In the genomic region with DNA sequence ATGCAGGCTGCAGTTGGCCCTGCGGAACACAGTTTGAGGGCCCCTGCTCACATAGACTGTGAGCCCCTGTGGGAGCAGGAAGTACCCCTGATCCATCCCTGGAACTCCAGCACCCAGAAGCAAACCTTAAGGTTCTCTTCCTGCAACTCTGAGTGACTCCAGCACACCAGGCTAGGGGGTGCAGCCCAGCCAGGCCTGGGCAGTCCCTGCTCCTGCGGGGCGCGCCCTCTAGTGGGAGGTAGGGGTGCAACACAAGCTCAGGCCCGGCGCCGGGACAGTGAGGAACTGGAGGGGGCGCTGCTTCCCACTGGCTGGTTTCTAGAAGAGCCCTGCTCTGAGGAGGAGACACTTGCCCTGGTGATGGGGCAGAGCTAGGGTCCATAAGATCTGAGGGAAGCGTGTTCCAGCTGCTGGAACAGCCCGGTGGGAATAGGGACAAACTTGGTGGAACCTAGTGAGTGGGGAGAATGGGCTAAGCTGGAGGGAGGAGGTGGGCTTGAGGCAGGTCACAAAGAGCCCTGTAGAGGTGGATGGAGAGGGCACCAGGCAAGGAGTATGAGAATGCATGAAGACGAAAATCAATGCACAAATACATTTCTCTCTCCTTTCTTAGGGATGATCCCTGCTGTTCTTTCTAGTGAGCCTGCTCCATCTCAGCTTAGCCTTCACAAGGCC, we compare ENCODE assay signal across 9 cellular contexts. TPM values are rescaled to one million over a fixed set of nuclear protein-coding genes. Genes with fewer than 3 reads are reported as not detected.
A peak's percentile ranks its signal among the peaks of the same experiment; 100 is the strongest.
DNase-seq lines count a peak whose midpoint lies in the region; ATAC-seq and TF ChIP-seq lines count a peak whose summit lies in the region.
"Had no signal": no experiment of that assay in that cellular context is flagged by ENCODE, and none has a peak within 500 bp of the region (broad histone marks: within the 10 kb centered on the region; RNA-seq: fewer than 3 reads in every experiment).

No MANE protein-coding gene starts in this region.

- DNase-seq in CD8-positive, alpha-beta memory T cell = peak; percentile 30 to 61 (median 36)
- DNase-seq in Peyer's patch (peak; percentile 32 to 63 (median 58)), glutamatergic neuron (peak; percentile 73), smooth muscle cell (lab: John Stamatoyannopoulos, UW; ENCODE audit: unreplicated experiment) (no peak), mucosa of gallbladder (ENCODE audit: low spot score) (no peak)
- DNase-seq in activated T-helper 1 cell treated with anti-CD3 and anti-CD28 coated beads, Interleukin-2, amount 50 U/mL, for 16 hours (ENCODE audit: low read depth in 1 of 2, low spot score in 1 of 2) = peak; percentile 11 to 15

- peaks cover 5% of the 10 kb centered on the region for H3K36me3 ChIP-seq in CD8-positive, alpha-beta memory T cell (ENCODE audit: insufficient read depth, low read length)
- H3K36me3 ChIP-seq in Peyer's patch = peaks cover 0 to 13% (median 0%) of the 10 kb centered on the region in 3 donors
- H3K36me3 ChIP-seq in smooth muscle cell (ENCODE audit: low read depth) = no peaks in the 10 kb centered on the region

- no peak overlapping the region for H3K4me3 ChIP-seq in CD8-positive, alpha-beta memory T cell (ENCODE audit: low read length)
- H3K4me3 ChIP-seq in Peyer's patch (no peak overlapping the region), smooth muscle cell (no peak overlapping the region)
- H3K4me3 ChIP-seq: skin epidermis had no signal

- no peaks in the 10 kb centered on the region for H3K27me3 ChIP-seq in CD8-positive, alpha-beta memory T cell (ENCODE audit: insufficient read depth, low read length, poor library complexity, severe bottlenecking)
- H3K27me3 ChIP-seq in Peyer's patch (no peaks in the 10 kb centered on the region), smooth muscle cell (ENCODE audit: low read depth) (no peaks in the 10 kb centered on the region)

- H3K4me1 ChIP-seq in CD8-positive, alpha-beta memory T cell (ENCODE audit: insufficient read depth, low read length) = peaks cover 7% of the 10 kb centered on the region
- peaks cover 0 to 4% (median 0%) of the 10 kb centered on the region in 4 donors for H3K4me1 ChIP-seq in Peyer's patch
- peaks cover 5% of the 10 kb centered on the region for H3K4me1 ChIP-seq in smooth muscle cell (ENCODE audit: low read depth)

- POLR2A ChIA-PET in CD8-positive, alpha-beta memory T cell (lab: Charles Lee) = no interaction called here

- no peaks in the 10 kb centered on the region for H3K9me3 Mint-ChIP-seq in CD8-positive, alpha-beta memory T cell
- peaks cover 20% of the 10 kb centered on the region for H3K9me3 Mint-ChIP-seq in glutamatergic neuron (ENCODE audit: unreplicated experiment)

- 70% methylated on average over 11 of the region's 11 CpGs for WGBS in smooth muscle cell (ENCODE audit: low lambda C conversion rate)

- H3K4me2 ChIP-seq in smooth muscle cell = no peak overlapping the region

- no peaks in the 10 kb centered on the region for H3K9me3 ChIP-seq in CD8-positive, alpha-beta memory T cell (ENCODE audit: low read length)
- no peaks in the 10 kb centered on the region for H3K9me3 ChIP-seq in Peyer's patch
- no peaks in the 10 kb centered on the region for H3K9me3 ChIP-seq in smooth muscle cell (replicated peaks; ENCODE audit: low read depth)

- H2AFZ ChIP-seq in smooth muscle cell (ENCODE audit: low read depth) = no peak overlapping the region

- no peaks in the 10 kb centered on the region for H4K20me1 ChIP-seq in smooth muscle cell (ENCODE audit: low read depth)

- H3K36me3 Mint-ChIP-seq in CD8-positive, alpha-beta memory T cell = peaks cover 7 to 46% (median 13%) of the 10 kb centered on the region in 3 donors
- H3K36me3 Mint-ChIP-seq in glutamatergic neuron (ENCODE audit: unreplicated experiment) = peaks cover 14% of the 10 kb centered on the region

- H3K27ac ChIP-seq in CD8-positive, alpha-beta memory T cell (ENCODE audit: low read depth, low read length) = no peak overlapping the region
- no peak overlapping the region for H3K27ac ChIP-seq in Peyer's patch
- no peak overlapping the region for H3K27ac ChIP-seq in smooth muscle cell (ENCODE audit: low read depth)
- H3K27ac ChIP-seq: skin epidermis had no signal

- no peaks in the 10 kb centered on the region for H3K27me3 Mint-ChIP-seq in CD8-positive, alpha-beta memory T cell
- H3K27me3 Mint-ChIP-seq in glutamatergic neuron (ENCODE audit: unreplicated experiment) = peaks cover 4% of the 10 kb centered on the region

- TF ChIP-seq CTCF in Peyer's patch (IDR thresholded peaks at IDR 0.05) (peak; percentile 23 to 63 (median 49)), glutamatergic neuron (IDR thresholded peaks at IDR 0.05; ENCODE audit: partially characterized antibody, unreplicated experiment) (peak; percentile 76), smooth muscle cell (IDR thresholded peaks at IDR 0.05; ENCODE audit: borderline replicate concordance, insufficient read depth, poor library complexity, severe bottlenecking) (peak; percentile 73)

- peak; percentile 46 for ATAC-seq in HG02938 (IDR thresholded peaks at IDR 0.05; ENCODE audit: unreplicated experiment)
- no peak for ATAC-seq in GM18505 (IDR thresholded peaks at IDR 0.05; ENCODE audit: unreplicated experiment)

- H3F3A ChIP-seq in smooth muscle cell (ENCODE audit: low read depth) = no peaks in the 10 kb centered on the region

- no peak for TF ChIP-seq POLR2A in Peyer's patch (IDR thresholded peaks at IDR 0.05)
- TF ChIP-seq POLR2A in GM18505 (IDR thresholded peaks at IDR 0.05; ENCODE audit: borderline replicate concordance, extremely low read depth, insufficient read depth, insufficient read length) = no peak

- H3K79me2 ChIP-seq in smooth muscle cell (ENCODE audit: low read depth) = peaks cover 11% of the 10 kb centered on the region

- peak overlapping the region in 1 of 7 donors; percentile 53 for H3K4me3 Mint-ChIP-seq in CD8-positive, alpha-beta memory T cell
- H3K4me3 Mint-ChIP-seq in glutamatergic neuron (ENCODE audit: unreplicated experiment) = no peak overlapping the region

- peaks cover 13 to 24% (median 14%) of the 10 kb centered on the region in 3 donors for H3K4me1 Mint-ChIP-seq in CD8-positive, alpha-beta memory T cell
- peaks cover 21% of the 10 kb centered on the region for H3K4me1 Mint-ChIP-seq in glutamatergic neuron (ENCODE audit: low read depth, unreplicated experiment)

- H3K9ac ChIP-seq in smooth muscle cell (ENCODE audit: low read depth) = no peak overlapping the region

- peak overlapping the region in 4 of 8 donors; percentile 9 to 86 (median 44) for H3K27ac Mint-ChIP-seq in CD8-positive, alpha-beta memory T cell
- no peak overlapping the region for H3K27ac Mint-ChIP-seq in glutamatergic neuron (ENCODE audit: unreplicated experiment)

- CTCF ChIA-PET in CD8-positive, alpha-beta memory T cell (lab: Charles Lee) = interaction anchor here (1.3 to 1.4 kb wide), 2 partner anchors 9 to 24 kb away, joined by 4 to 5 read pairs; no protein-coding TSS in a partner anchor

RNA-seq across cellular contexts. Expression of a gene that starts 5.0 kb away (rescaled TPM):
- total RNA-seq in CD8-positive, alpha-beta memory T cell = 10 to 100 TPM; 11.2 to 11.6 TPM
- 10.4 TPM for polyA plus RNA-seq in CD8-positive, alpha-beta memory T cell
- total RNA-seq in Peyer's patch = 10 to 100 TPM; 14.9 to 19.0 (median 15.3) TPM
- total RNA-seq in glutamatergic neuron (ENCODE audit: unreplicated experiment) = 13.1 TPM
- 4.7 and 7.4 TPM in 2 replicates for total RNA-seq in smooth muscle cell
- polyA plus RNA-seq in smooth muscle cell = 5.3 and 11.0 TPM in 2 replicates
- total RNA-seq in mucosa of gallbladder = 10.7 TPM

RNA-seq across cellular contexts. Expression of a gene that starts 37.1 kb away (rescaled TPM):
- total RNA-seq in CD8-positive, alpha-beta memory T cell = under 1 TPM; 0.59 to 0.64 TPM
- polyA plus RNA-seq in CD8-positive, alpha-beta memory T cell = 1.8 TPM
- not detected for total RNA-seq in Peyer's patch
- not detected for total RNA-seq in glutamatergic neuron (ENCODE audit: unreplicated experiment)
- not detected in 2 replicates for total RNA-seq in smooth muscle cell
- polyA plus RNA-seq in smooth muscle cell = 0.58 and 0.80 TPM in 2 replicates
- total RNA-seq in mucosa of gallbladder = not detected

Comparison
In these comparisons a context has a peak if more than half of its experiments do, and no peak if none do; other contexts are left out.
1. DNase-seq: peak in CD8-positive, alpha-beta memory T cell (5 of 5), Peyer's patch (3 of 3), activated T-helper 1 cell treated with anti-CD3 and anti-CD28 coated beads, Interleukin-2, amount 50 U/mL, for 16 hours (2 of 2) and glutamatergic neuron (single experiment); none in smooth muscle cell (single experiment) and mucosa of gallbladder (single experiment).
2. Peak in every context shown above with its lines, with median percentiles within 50 percentile points of each other: CTCF ChIP-seq.